33 cellular contexts compared by ENCODE assay signal in the genomic region with DNA sequence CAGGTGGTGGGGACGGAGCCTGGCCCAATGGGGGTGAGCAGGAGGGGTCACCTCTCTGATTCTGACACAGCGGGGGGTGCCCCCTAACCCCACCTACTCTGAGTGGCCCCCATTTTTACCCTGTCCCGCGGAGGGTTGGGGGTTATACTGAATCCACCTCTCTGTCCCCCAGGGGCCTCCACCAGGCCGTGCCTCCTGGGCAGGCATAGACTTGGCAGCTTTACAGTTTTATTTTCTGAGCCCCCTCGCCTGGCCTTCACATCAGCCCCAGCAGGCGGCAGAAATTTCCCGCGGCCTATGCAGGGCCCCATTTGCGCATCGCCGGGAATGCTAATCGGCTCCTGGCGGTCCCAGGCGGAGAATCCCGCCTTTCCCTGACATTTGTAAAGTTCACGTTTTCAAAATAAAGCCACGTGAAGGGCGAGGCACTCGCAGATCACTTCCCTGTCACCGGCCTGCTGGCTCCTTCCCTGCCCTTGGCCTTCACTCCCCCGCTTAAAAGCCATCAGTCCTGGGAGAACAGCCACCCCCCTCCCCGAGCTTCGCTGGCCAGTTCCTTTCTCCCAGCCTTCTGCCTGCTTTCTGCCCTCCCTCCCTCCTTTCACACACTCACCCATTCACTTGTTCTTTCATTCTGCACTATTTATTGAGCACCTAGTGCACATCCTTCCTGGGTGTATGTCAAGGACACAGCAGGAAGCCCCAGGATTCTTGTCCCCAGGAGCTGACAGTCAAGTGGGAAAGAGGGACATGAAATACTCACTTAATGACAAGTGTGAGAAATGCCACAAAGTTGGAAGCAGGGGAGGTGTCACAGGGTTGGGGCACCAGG. TPM values are rescaled to one million over a fixed set of nuclear protein-coding genes. Genes with fewer than 3 reads are reported as not detected.
DNase-seq lines count a peak whose midpoint lies in the region; ATAC-seq, FAIRE-seq and TF ChIP-seq lines count a peak whose summit lies in the region.
"Had no signal": no experiment of that assay in that cellular context is flagged by ENCODE, and none has a peak within 500 bp of the region (broad histone marks: within the 10 kb centered on the region; RNA-seq: fewer than 3 reads in every experiment).

No MANE protein-coding gene starts in this region.

- DNase-seq in cardiac muscle cell (ENCODE audit: low read depth in 1 of 2, low spot score in 1 of 2), result no peak
- DNase-seq in left cardiac atrium, result no peak
- DNase-seq in H1 (ENCODE audit: low read depth in 1 of 2, low spot score in 2 of 2), result no peak
- DNase-seq in cerebellar cortex (ENCODE audit: low spot score), result no peak
- DNase-seq in activated naive CD8-positive, alpha-beta T cell treated with anti-CD3 and anti-CD28 coated beads, Interleukin-2, amount 50 U/mL, for 24 hours, result no peak
- DNase-seq in activated CD8-positive, alpha-beta T cell treated with anti-CD3 and anti-CD28 coated beads for 36 hours, result no peak
- DNase-seq: activated CD4-positive, alpha-beta memory T cell treated with anti-CD3 and anti-CD28 coated beads, Interleukin-2, amount 10 ng/mL, durations not matched to agents 7 days and 5 days; activated CD4-positive, CD25-positive, alpha-beta regulatory T cell treated with anti-CD3 and anti-CD28 coated beads, Interleukin-2, amount 50 U/mL, for 72 hours; activated CD8-positive, alpha-beta memory T cell treated with anti-CD3 and anti-CD28 coated beads, Interleukin-2, amount 50 U/mL, for 48 hours; activated naive CD4-positive, alpha-beta T cell treated with anti-CD3 and anti-CD28 coated beads, Interleukin-2, amount 10 ng/mL, durations not matched to agents 7 days and 5 days; amniotic stem cell; DND-41; KBM-7; left ventricle myocardium superior; NCI-H1105; NCI-H187; NCI-H526; occipital lobe; T-helper 17 cell had no signal

- no peak for TF ChIP-seq RAD21 in H1 (IDR thresholded peaks at IDR 0.05 in 1 of 2, conservative IDR thresholded peaks at IDR 0.05 in 1 of 2; ENCODE audit: low read depth in 2 of 2, low read length in 2 of 2)
- no peak for TF ChIP-seq RAD21 in neural cell (conservative IDR thresholded peaks at IDR 0.05)

- H4K8ac ChIP-seq in H1 (ENCODE audit: extremely low read depth, insufficient read depth, low read length), result no peak overlapping the region

- no peak overlapping the region for H3K14ac ChIP-seq in H1 (ENCODE audit: insufficient read length)

- no peak overlapping the region for H2BK5ac ChIP-seq in H1 (ENCODE audit: low read depth, low read length)

- H3K4me2 ChIP-seq in H1 (ENCODE audit: insufficient read depth in 1 of 2, low read depth in 2 of 2, low read length in 2 of 2) (peak overlapping the region in 1 of 2 experiments; percentile 18; a peak in 2 of 4 replicates), neural cell (ENCODE audit: low read length) (no peak overlapping the region)
- H3K4me2 ChIP-seq: A549 had no signal

- no peak overlapping the region for H3K4me3 Mint-ChIP-seq in activated naive CD8-positive, alpha-beta T cell treated with anti-CD3 and anti-CD28 coated beads, Interleukin-2, amount 50 U/mL, for 24 hours
- H3K4me3 Mint-ChIP-seq in activated CD8-positive, alpha-beta T cell treated with anti-CD3 and anti-CD28 coated beads for 36 hours, result no peak overlapping the region
- H3K4me3 Mint-ChIP-seq: activated CD4-positive, alpha-beta memory T cell treated with anti-CD3 and anti-CD28 coated beads, Interleukin-2, amount 10 ng/mL, durations not matched to agents 7 days and 5 days; activated naive CD4-positive, alpha-beta T cell treated with anti-CD3 and anti-CD28 coated beads, Interleukin-2, amount 10 ng/mL, durations not matched to agents 7 days and 5 days; stimulated activated effector memory CD8-positive, alpha-beta T cell treated with anti-CD3 and anti-CD28 coated beads, Interleukin-12 subunit alpha, Interleukin-12 subunit beta, amount 100 ng/mL, for 72 hours; T-helper 17 cell had no signal

- no peak overlapping the region for H2BK15ac ChIP-seq in H1 (ENCODE audit: low read length)

- H3K36me3 ChIP-seq in cardiac muscle cell (no peaks in the 10 kb centered on the region), H1 (ENCODE audit: control insufficient read depth in 2 of 4, insufficient read depth in 4 of 4, low read length in 3 of 4) (no peaks in the 10 kb centered on the region), neural cell (ENCODE audit: insufficient read depth, low read length) (no peaks in the 10 kb centered on the region)
- H3K36me3 ChIP-seq: breast epithelium had no signal

- CTCF ChIA-PET in H1 (lab: Charles Lee; ENCODE audit: partially characterized antibody), result interaction anchor here (1.0 to 4.0 kb wide), 5 partner anchors 9 to 67 kb away, joined by 3 to 17 read pairs (median 9); no protein-coding TSS in a partner anchor
- CTCF ChIA-PET in activated CD8-positive, alpha-beta T cell treated with anti-CD3 and anti-CD28 coated beads for 36 hours (lab: Charles Lee), result no interaction called here

- H3K9me2 ChIP-seq in neural cell (ENCODE audit: insufficient read depth, low read length), result no peaks in the 10 kb centered on the region

- H4K5ac ChIP-seq in H1 (ENCODE audit: insufficient read length, low read depth, low read length), result no peak overlapping the region

- H2AFZ ChIP-seq in H1 (ENCODE audit: low read length) (no peak overlapping the region), neural cell (ENCODE audit: low read depth, low read length) (no peak overlapping the region)

- H3K9me3 ChIP-seq in cardiac muscle cell (ENCODE audit: low read depth), result no peaks in the 10 kb centered on the region
- no peaks in the 10 kb centered on the region for H3K9me3 ChIP-seq in H1 (ENCODE audit: insufficient read depth in 2 of 2, low read depth in 1 of 2, low read length in 1 of 2)
- H3K9me3 ChIP-seq in neural cell (ENCODE audit: low read length), result no peaks in the 10 kb centered on the region
- H3K9me3 ChIP-seq: A549, breast epithelium had no signal

- FAIRE-seq in H1 (lab: Jason Lieb, UNC), result no peak
- FAIRE-seq: A549, colon, islet of Langerhans had no signal

- no peak overlapping the region for H4K91ac ChIP-seq in H1 (replicated peaks; ENCODE audit: insufficient read length, low read length)

- no peaks in the 10 kb centered on the region for H3K79me1 ChIP-seq in H1 (ENCODE audit: low read depth, low read length)

- H3K18ac ChIP-seq in H1 (ENCODE audit: extremely low read depth, low read length), result peak overlapping the region; percentile 32; the same call in 1 of the 2 replicates

- no peaks in the 10 kb centered on the region for H3F3A ChIP-seq in neural cell (ENCODE audit: insufficient read depth, low read length, poor library complexity, severe bottlenecking)

- no peak overlapping the region for H3K4ac ChIP-seq in H1 (replicated peaks; ENCODE audit: insufficient read length, low read depth, low read length)

- H3K23ac ChIP-seq in H1 (ENCODE audit: insufficient read length), result no peak overlapping the region

- no peak overlapping the region for H2BK20ac ChIP-seq in H1 (ENCODE audit: low read length)

- TF ChIP-seq CTCF in cardiac muscle cell (IDR thresholded peaks at IDR 0.05; ENCODE audit: low read depth, low read length) (peak; percentile 9), H1 (IDR thresholded peaks at IDR 0.05; ENCODE audit: control extremely low read depth in 1 of 3, insufficient read depth in 1 of 3, low read depth in 1 of 3, low read length in 3 of 3) (no peak), neural cell (IDR thresholded peaks at IDR 0.05; ENCODE audit: poor library complexity, severe bottlenecking) (no peak)
- TF ChIP-seq CTCF in activated CD8-positive, alpha-beta T cell treated with anti-CD3 and anti-CD28 coated beads for 36 hours (IDR thresholded peaks at IDR 0.05), result no peak

- 0 out of 2 replicates have a peak overlapping the region, but pooled peaks have one; percentile 17 for H2BK12ac ChIP-seq in H1 (ENCODE audit: low read depth, low read length)

- H3K79me2 ChIP-seq in H1 (ENCODE audit: control insufficient read depth in 1 of 2, insufficient read depth in 2 of 2, low read length in 2 of 2) (no peaks in the 10 kb centered on the region), neural cell (replicated peaks; ENCODE audit: insufficient read depth, low read length) (no peaks in the 10 kb centered on the region)

- H3K27ac Mint-ChIP-seq in activated naive CD8-positive, alpha-beta T cell treated with anti-CD3 and anti-CD28 coated beads, Interleukin-2, amount 50 U/mL, for 24 hours, result no peak overlapping the region
- no peak overlapping the region for H3K27ac Mint-ChIP-seq in activated CD8-positive, alpha-beta T cell treated with anti-CD3 and anti-CD28 coated beads for 36 hours
- H3K27ac Mint-ChIP-seq: activated CD4-positive, alpha-beta memory T cell treated with anti-CD3 and anti-CD28 coated beads, Interleukin-2, amount 10 ng/mL, durations not matched to agents 7 days and 5 days; activated naive CD4-positive, alpha-beta T cell treated with anti-CD3 and anti-CD28 coated beads, Interleukin-2, amount 10 ng/mL, durations not matched to agents 7 days and 5 days; stimulated activated effector memory CD8-positive, alpha-beta T cell treated with anti-CD3 and anti-CD28 coated beads, Interleukin-12 subunit alpha, Interleukin-12 subunit beta, amount 100 ng/mL, for 72 hours; T-helper 17 cell had no signal

- H3K27ac ChIP-seq in cardiac muscle cell (no peak overlapping the region), H1 (ENCODE audit: low read depth, low read length) (no peak overlapping the region), neural cell (ENCODE audit: low read length) (no peak overlapping the region)
- H3K27ac ChIP-seq: breast epithelium, epithelial cell of prostate had no signal

- H4K20me1 ChIP-seq in H1 (replicated peaks in 1 of 2; ENCODE audit: control insufficient read depth in 1 of 2, insufficient read depth in 2 of 2, low read length in 2 of 2), result peaks cover 0 to 6% of the 10 kb centered on the region in 2 experiments
- no peaks in the 10 kb centered on the region for H4K20me1 ChIP-seq in neural cell (ENCODE audit: insufficient read depth)

- no peak overlapping the region for H3K9ac ChIP-seq in H1 (replicated peaks in 1 of 4; ENCODE audit: extremely low read depth in 1 of 4, low read depth in 3 of 4, low read length in 3 of 4)
- H3K9ac ChIP-seq in neural cell (ENCODE audit: low read length), result no peak overlapping the region

- no peak overlapping the region for H3K56ac ChIP-seq in H1 (replicated peaks; ENCODE audit: insufficient read length, low read depth, low read length)

- H3K23me2 ChIP-seq in H1 (ENCODE audit: low read depth, low read length), result peaks cover 5% of the 10 kb centered on the region; the same call in 1 of the 2 replicates

- POLR2A ChIA-PET in H1 (lab: Charles Lee; ENCODE audit: partially characterized antibody), result no interaction called here
- POLR2A ChIA-PET in activated CD8-positive, alpha-beta T cell treated with anti-CD3 and anti-CD28 coated beads for 36 hours (lab: Charles Lee), result interaction anchor here (0.6 kb wide), 1 partner anchor 138 kb away, joined by 3 read pairs; no protein-coding TSS in a partner anchor

- no peak for TF ChIP-seq POLR2A in H1 (IDR thresholded peaks at IDR 0.05; ENCODE audit: control extremely low read depth in 1 of 2, low read depth in 2 of 2, low read length in 2 of 2)

- no peak overlapping the region for H2BK120ac ChIP-seq in H1 (replicated peaks; ENCODE audit: low read depth, low read length)

- H3K4me1 ChIP-seq in cardiac muscle cell (ENCODE audit: low read depth) (no peaks in the 10 kb centered on the region), H1 (replicated peaks in 1 of 4; ENCODE audit: control insufficient read depth in 3 of 4, insufficient read depth in 4 of 4, low read length in 3 of 4) (peaks cover 3 to 21% (median 9%) of the 10 kb centered on the region in 4 experiments; a peak in 5 of 7 replicates)
- H3K4me1 ChIP-seq: breast epithelium had no signal

- H3K36me3 Mint-ChIP-seq in activated naive CD8-positive, alpha-beta T cell treated with anti-CD3 and anti-CD28 coated beads, Interleukin-2, amount 50 U/mL, for 24 hours (ENCODE audit: low read depth), result no peaks in the 10 kb centered on the region
- no peaks in the 10 kb centered on the region for H3K36me3 Mint-ChIP-seq in activated CD8-positive, alpha-beta T cell treated with anti-CD3 and anti-CD28 coated beads for 36 hours (ENCODE audit: low read depth)
- H3K36me3 Mint-ChIP-seq: activated naive CD4-positive, alpha-beta T cell treated with anti-CD3 and anti-CD28 coated beads, Interleukin-2, amount 10 ng/mL, durations not matched to agents 7 days and 5 days; stimulated activated effector memory CD8-positive, alpha-beta T cell treated with anti-CD3 and anti-CD28 coated beads, Interleukin-12 subunit alpha, Interleukin-12 subunit beta, amount 100 ng/mL, for 72 hours had no signal

- TF ChIP-seq EP300 in H1 (IDR thresholded peaks at IDR 0.05; ENCODE audit: borderline replicate concordance in 1 of 2, low read depth in 2 of 2, low read length in 2 of 2) (no peak), neural cell (conservative IDR thresholded peaks at IDR 0.05; ENCODE audit: poor library complexity, severe bottlenecking) (no peak)

- H3K27me3 Mint-ChIP-seq in activated naive CD8-positive, alpha-beta T cell treated with anti-CD3 and anti-CD28 coated beads, Interleukin-2, amount 50 U/mL, for 24 hours, result no peaks in the 10 kb centered on the region
- peaks cover 1% of the 10 kb centered on the region for H3K27me3 Mint-ChIP-seq in activated CD8-positive, alpha-beta T cell treated with anti-CD3 and anti-CD28 coated beads for 36 hours
- H3K27me3 Mint-ChIP-seq: activated CD4-positive, alpha-beta memory T cell treated with anti-CD3 and anti-CD28 coated beads, Interleukin-2, amount 10 ng/mL, durations not matched to agents 7 days and 5 days; activated naive CD4-positive, alpha-beta T cell treated with anti-CD3 and anti-CD28 coated beads, Interleukin-2, amount 10 ng/mL, durations not matched to agents 7 days and 5 days had no signal

- WGBS in H1 (ENCODE audit: extremely low coverage in 1 of 2, insufficient coverage in 1 of 2, insufficient read length in 1 of 2, insufficient replicate concordance in 2 of 2, low coverage in 1 of 2, low lambda C conversion rate in 2 of 2, missing lambda C conversion rate in 1 of 2), 2 experiments, result 54% methylated on average over 24 of the region's 24 CpGs; no CpG with 5 or more reads in 1 of the 2 experiments

- ATAC-seq in left cardiac atrium (no peak), HG02981 (IDR thresholded peaks at IDR 0.05; ENCODE audit: unreplicated experiment) (no peak)
- ATAC-seq in activated naive CD8-positive, alpha-beta T cell treated with anti-CD3 and anti-CD28 coated beads, Interleukin-2, amount 50 U/mL, for 24 hours, result no peak
- no peak for ATAC-seq in activated CD8-positive, alpha-beta T cell treated with anti-CD3 and anti-CD28 coated beads for 36 hours
- ATAC-seq: A549; left ventricle myocardium superior; Right ventricle myocardium inferior; stimulated activated effector memory CD8-positive, alpha-beta T cell treated with anti-CD3 and anti-CD28 coated beads, Interleukin-12 subunit alpha, Interleukin-12 subunit beta, amount 100 ng/mL, for 72 hours; T-helper 17 cell had no signal

- no peaks in the 10 kb centered on the region for H3K9me3 Mint-ChIP-seq in activated naive CD8-positive, alpha-beta T cell treated with anti-CD3 and anti-CD28 coated beads, Interleukin-2, amount 50 U/mL, for 24 hours
- no peaks in the 10 kb centered on the region for H3K9me3 Mint-ChIP-seq in activated CD8-positive, alpha-beta T cell treated with anti-CD3 and anti-CD28 coated beads for 36 hours
- H3K9me3 Mint-ChIP-seq: activated CD4-positive, alpha-beta memory T cell treated with anti-CD3 and anti-CD28 coated beads, Interleukin-2, amount 10 ng/mL, durations not matched to agents 7 days and 5 days; activated naive CD4-positive, alpha-beta T cell treated with anti-CD3 and anti-CD28 coated beads, Interleukin-2, amount 10 ng/mL, durations not matched to agents 7 days and 5 days; stimulated activated effector memory CD8-positive, alpha-beta T cell treated with anti-CD3 and anti-CD28 coated beads, Interleukin-12 subunit alpha, Interleukin-12 subunit beta, amount 100 ng/mL, for 72 hours had no signal

- intact Hi-C loops in left cardiac atrium (cut with DNase I), result loop anchor here in 1 of 2 donors (10.0 kb wide), 1 partner anchor 47 kb away; no protein-coding TSS in a partner anchor
- intact Hi-C loops in activated CD8-positive, alpha-beta T cell treated with anti-CD3 and anti-CD28 coated beads for 36 hours (cut with micrococcal nuclease), result no loop called here

- H3K27me3 ChIP-seq in cardiac muscle cell (no peaks in the 10 kb centered on the region), H1 (replicated peaks in 1 of 4; ENCODE audit: control insufficient read depth in 3 of 4, extremely low read depth in 1 of 4, insufficient read depth in 3 of 4, low read length in 3 of 4) (no peaks in the 10 kb centered on the region), neural cell (ENCODE audit: insufficient read depth, low read depth, low read length) (no peaks in the 10 kb centered on the region)
- H3K27me3 ChIP-seq: breast epithelium had no signal

- H3K4me3 ChIP-seq in cardiac muscle cell (no peak overlapping the region), H1 (ENCODE audit: extremely low read depth in 1 of 4, insufficient read depth in 2 of 4, low read depth in 3 of 4, low read length in 4 of 4) (no peak overlapping the region), neural cell (ENCODE audit: low read length) (no peak overlapping the region)
- H3K4me3 ChIP-seq: A549, breast epithelium had no signal

- no peak overlapping the region for H2AK5ac ChIP-seq in H1 (ENCODE audit: low read depth, low read length)

- no peaks in the 10 kb centered on the region for H3K4me1 Mint-ChIP-seq in activated naive CD8-positive, alpha-beta T cell treated with anti-CD3 and anti-CD28 coated beads, Interleukin-2, amount 50 U/mL, for 24 hours
- H3K4me1 Mint-ChIP-seq in activated CD8-positive, alpha-beta T cell treated with anti-CD3 and anti-CD28 coated beads for 36 hours (ENCODE audit: low read depth), result peaks cover 2% of the 10 kb centered on the region
- H3K4me1 Mint-ChIP-seq: activated CD4-positive, alpha-beta memory T cell treated with anti-CD3 and anti-CD28 coated beads, Interleukin-2, amount 10 ng/mL, durations not matched to agents 7 days and 5 days; activated naive CD4-positive, alpha-beta T cell treated with anti-CD3 and anti-CD28 coated beads, Interleukin-2, amount 10 ng/mL, durations not matched to agents 7 days and 5 days had no signal

RNA-seq across cellular contexts. Expression of a gene that starts 17.5 kb away (rescaled TPM):
- total RNA-seq in cardiac muscle cell (7.5 and 14.0 TPM in 2 replicates), left cardiac atrium (1 to 10 TPM in 1 of 2 donors, under 1 TPM in 1; 0.29 to 1.1 TPM)
- polyA plus RNA-seq in cardiac muscle cell (5.4 and 7.6 TPM in 2 replicates), H1 (2011; rRNA removed) (9.3 and 11.5 TPM in 2 replicates), neural cell (0.04 TPM in 1 of 2 replicates, not detected in the other)
- total RNA-seq in H1 (2021; fragmentation: NEBNext Ultra II Directional; extraction: Animal tissue kit (Norgen Biotek cat#: 25700)), result 12.3 and 13.2 TPM in 2 replicates
- polyA plus RNA-seq in H1 (2011; cell fraction: cytosol; rRNA removed), result 6.0 TPM
- polyA plus RNA-seq in H1 (2011; cell fraction: nucleus; rRNA removed), result 24.8 TPM
- polyA plus RNA-seq in H1 (2012, experiment 1 of 2), result 8.0 to 13.0 TPM (median 12.4 TPM) in 4 replicates
- 10.7 TPM for polyA plus RNA-seq in H1 (2012, experiment 2 of 2)
- 18.4 TPM for polyA plus RNA-seq in H1 (2013, experiment 1 of 2)
- 15.1 TPM for polyA plus RNA-seq in H1 (2013, experiment 2 of 2)
- 3.8 and 4.1 TPM in 2 replicates for polyA minus RNA-seq in H1 (2011; rRNA and poly(A)+ RNA removed)
- 4.8 TPM for polyA minus RNA-seq in H1 (2011; cell fraction: cytosol; rRNA and poly(A)+ RNA removed)
- 7.2 TPM for polyA minus RNA-seq in H1 (2011; cell fraction: nucleus; rRNA and poly(A)+ RNA removed)
- not detected in 2 replicates for polyA minus RNA-seq in neural cell
- total RNA-seq in activated CD8-positive, alpha-beta T cell treated with anti-CD3 and anti-CD28 coated beads for 36 hours, result under 1 TPM; 0.09 to 0.43 TPM
- total RNA-seq: activated CD4-positive, alpha-beta memory T cell treated with anti-CD3 and anti-CD28 coated beads, Interleukin-2, amount 10 ng/mL, durations not matched to agents 7 days and 5 days; M059J; pulmonary artery endothelial cell had no signal

RNA-seq across cellular contexts. Expression of a gene that starts 52.4 kb away (rescaled TPM):
- total RNA-seq in cardiac muscle cell, result 0.39 and 4.0 TPM in 2 replicates
- polyA plus RNA-seq in cardiac muscle cell, result 0.24 and 0.43 TPM in 2 replicates
- total RNA-seq in left cardiac atrium, result 1 to 10 TPM; 1.0 to 2.2 TPM
- total RNA-seq in H1 (2021; fragmentation: NEBNext Ultra II Directional; extraction: Animal tissue kit (Norgen Biotek cat#: 25700)), result 5.3 and 6.1 TPM in 2 replicates
- 8.8 and 13.2 TPM in 2 replicates for polyA plus RNA-seq in H1 (2011; rRNA removed)
- 5.6 TPM for polyA plus RNA-seq in H1 (2011; cell fraction: cytosol; rRNA removed)
- 11.0 TPM for polyA plus RNA-seq in H1 (2011; cell fraction: nucleus; rRNA removed)
- 3.9 to 10.9 TPM (median 7.8 TPM) in 4 replicates for polyA plus RNA-seq in H1 (2012, experiment 1 of 2)
- polyA plus RNA-seq in H1 (2012, experiment 2 of 2), result 5.2 TPM
- polyA plus RNA-seq in H1 (2013, experiment 1 of 2), result 11.6 TPM
- 10.8 TPM for polyA plus RNA-seq in H1 (2013, experiment 2 of 2)
- 0.66 and 1.2 TPM in 2 replicates for polyA minus RNA-seq in H1 (2011; rRNA and poly(A)+ RNA removed)
- polyA minus RNA-seq in H1 (2011; cell fraction: cytosol; rRNA and poly(A)+ RNA removed), result 2.1 TPM
- 1.2 TPM for polyA minus RNA-seq in H1 (2011; cell fraction: nucleus; rRNA and poly(A)+ RNA removed)
- 1.6 and 2.7 TPM in 2 replicates for polyA plus RNA-seq in neural cell
- polyA minus RNA-seq in neural cell, result 2.1 and 3.2 TPM in 2 replicates
- total RNA-seq in activated CD8-positive, alpha-beta T cell treated with anti-CD3 and anti-CD28 coated beads for 36 hours, result not detected
- total RNA-seq: activated CD4-positive, alpha-beta memory T cell treated with anti-CD3 and anti-CD28 coated beads, Interleukin-2, amount 10 ng/mL, durations not matched to agents 7 days and 5 days; glomerular endothelial cell; mesenteric fat pad; pulmonary artery endothelial cell; T-helper 17 cell; ureter had no signal
